Comparison of ENCODE assay signal across 18 cellular contexts in genomic region chr20:62561948-62562347, GRCh38.
A peak's percentile ranks its signal among the peaks of the same experiment; 100 is the strongest.
DNase-seq lines count a peak whose midpoint lies in the region; ATAC-seq and TF ChIP-seq lines count a peak whose summit lies in the region.
"Had no signal": no experiment of that assay in that cellular context is flagged by ENCODE, and none has a peak within 500 bp of the region (broad histone marks: within the 10 kb centered on the region; RNA-seq: fewer than 3 reads in every experiment).

No MANE protein-coding gene starts in this region.

- H3K36me3 ChIP-seq in cardiac muscle cell: no peaks in the 10 kb centered on the region
- peaks cover 0 to 20% of the 10 kb centered on the region in 2 donors for H3K36me3 ChIP-seq in psoas muscle (ENCODE audit: insufficient read depth in 1 of 2, low read depth in 1 of 2)

- H3K4me3 Mint-ChIP-seq in WTC11: no peak overlapping the region

- H3K4me1 ChIP-seq in cardiac muscle cell (ENCODE audit: low read depth) (peaks cover 33% of the 10 kb centered on the region), psoas muscle (peaks cover 62% of the 10 kb centered on the region)

- no peaks in the 10 kb centered on the region for H3K4me1 Mint-ChIP-seq in WTC11

- no peaks in the 10 kb centered on the region for H3K9me3 Mint-ChIP-seq in WTC11
- H3K9me3 Mint-ChIP-seq: CD4-positive, alpha-beta memory T cell had no signal

- DNase-seq in cardiac muscle cell (ENCODE audit: low read depth in 1 of 2, low spot score in 1 of 2) (no peak), cardiac septum (ENCODE audit: low spot score) (no peak), GDM1 (lab: John Stamatoyannopoulos, UW) (peak; percentile 85), WTC11 (ENCODE audit: low spot score) (no peak), psoas muscle (no peak), nucleus accumbens (lab: John Stamatoyannopoulos, UW) (no peak), CD1c-positive myeloid dendritic cell (ENCODE audit: extremely low spot score) (no peak), HCEC 1CT (no peak)
- DNase-seq: AML-193, NCI-H187, NCI-H2107, NCI-H510A treated with DMSO at 0.1 percent for 48 hours, NCI-H774, PC-3 had no signal

- H3K9me3 ChIP-seq in cardiac muscle cell (ENCODE audit: low read depth) (no peaks in the 10 kb centered on the region), psoas muscle (no peaks in the 10 kb centered on the region)

- H3K27ac ChIP-seq in cardiac muscle cell (peak overlapping the region; percentile 71), psoas muscle (peak overlapping the region; percentile 92)
- H3K27ac ChIP-seq: 22Rv1, KMS-11, RWPE1 had no signal

- H3K27me3 ChIP-seq in cardiac muscle cell: no peaks in the 10 kb centered on the region
- H3K27me3 ChIP-seq in psoas muscle (ENCODE audit: insufficient read depth in 3 of 3, low read length in 2 of 3): no peaks in the 10 kb centered on the region

- H3K4me3 ChIP-seq in cardiac muscle cell: no peak overlapping the region
- no peak overlapping the region for H3K4me3 ChIP-seq in psoas muscle

- no peaks in the 10 kb centered on the region for H3K36me3 Mint-ChIP-seq in WTC11
- H3K36me3 Mint-ChIP-seq: CD4-positive, alpha-beta memory T cell had no signal

- no peaks in the 10 kb centered on the region for H3K27me3 Mint-ChIP-seq in WTC11 (ENCODE audit: low read depth)

- 27 to 50% (median 31%) methylated on average over 16 of the region's 16 CpGs for WGBS in psoas muscle, 3 donors

- TF ChIP-seq CTCF in cardiac muscle cell (IDR thresholded peaks at IDR 0.05; ENCODE audit: low read depth, low read length): no peak
- no peak for TF ChIP-seq CTCF in WTC11 (IDR thresholded peaks at IDR 0.05)
- no peak for TF ChIP-seq CTCF in psoas muscle (IDR thresholded peaks at IDR 0.05)

- intact Hi-C loops in cardiac septum (cut with DNase I) (no loop called here), psoas muscle (cut with DNase I) (loop anchor here in 1 of 2 donors (2.0 kb wide), 1 partner anchor 61 kb away; no protein-coding TSS in a partner anchor)

- POLR2A ChIA-PET in WTC11 (lab: Charles Lee): interaction anchor here (0.6 kb wide), 1 partner anchor 19 kb away, joined by 4 read pairs; no protein-coding TSS in a partner anchor

- ATAC-seq in WTC11 (peak; percentile 17; the same call in 1 of the 2 replicates), psoas muscle (no peak)
- ATAC-seq: PC-3 had no signal

- CTCF ChIA-PET in WTC11 (lab: Charles Lee): interaction anchor here (0.6 to 2.4 kb wide), 6 partner anchors 10 to 228 kb away, joined by 3 to 9 read pairs (median 4); no protein-coding TSS in a partner anchor

- no peak overlapping the region for H3K27ac Mint-ChIP-seq in WTC11
- H3K27ac Mint-ChIP-seq: CD4-positive, alpha-beta memory T cell had no signal

TF ChIP-seq in WTC11, 78 proteins besides CTCF, POLR2A, EP300 and RAD21 (continues in another document):
- no peak for TF ChIP-seq ZNF263 (CRISPR knock-in tag; IDR thresholded peaks at IDR 0.05; ENCODE audit: low read depth)
- TF ChIP-seq E2F5 (CRISPR knock-in tag; IDR thresholded peaks at IDR 0.05): no peak
- TF ChIP-seq HMGXB4 (CRISPR knock-in tag; IDR thresholded peaks at IDR 0.05): no peak
- no peak for TF ChIP-seq PRDM15 (CRISPR knock-in tag; IDR thresholded peaks at IDR 0.05)
- no peak for TF ChIP-seq ZNF281 (CRISPR knock-in tag; IDR thresholded peaks at IDR 0.05)
- TF ChIP-seq ZBTB43 (CRISPR knock-in tag; IDR thresholded peaks at IDR 0.05): no peak
- TF ChIP-seq MYBL2 (CRISPR knock-in tag; IDR thresholded peaks at IDR 0.05): no peak
- no peak for TF ChIP-seq ZMAT4 (CRISPR knock-in tag; IDR thresholded peaks at IDR 0.05)
- no peak for TF ChIP-seq ZNF423 (CRISPR knock-in tag; IDR thresholded peaks at IDR 0.05)
